1 cellular context compared by ENCODE assay signal in genomic region chr17:81097134-81097942, GRCh38.
TF ChIP-seq lines count a peak whose summit lies in the region.

No MANE protein-coding gene starts in this region.

TF ChIP-seq in HepG2, 621 proteins besides CTCF, POLR2A, EP300 and RAD21 (continued from another document and continues in another):
- TF ChIP-seq NFAT5 (CRISPR knock-in tag; IDR thresholded peaks at IDR 0.05) = no peak
- no peak for TF ChIP-seq TSC22D2 (CRISPR knock-in tag; IDR thresholded peaks at IDR 0.05; ENCODE audit: borderline replicate concordance)
- no peak; the same call in 1 of the 2 replicates for TF ChIP-seq MED13 (CRISPR knock-in tag; IDR thresholded peaks at IDR 0.05)
- TF ChIP-seq PRDM4 (CRISPR knock-in tag; IDR thresholded peaks at IDR 0.05; ENCODE audit: borderline replicate concordance) = no peak
- no peak for TF ChIP-seq RARA (CRISPR knock-in tag; IDR thresholded peaks at IDR 0.05)
- peak; percentile 60 for TF ChIP-seq RBM22 (optimal IDR thresholded peaks at IDR 0.05; ENCODE audit: low read length)
- no peak; the same call in 1 of the 2 replicates for TF ChIP-seq MLX (CRISPR knock-in tag; IDR thresholded peaks at IDR 0.05)
- TF ChIP-seq MED1 (CRISPR knock-in tag; IDR thresholded peaks at IDR 0.05) = peak; percentile 47
- no peak for TF ChIP-seq ZBTB42 (CRISPR knock-in tag; IDR thresholded peaks at IDR 0.05)
- peak; percentile 96 for TF ChIP-seq ZBTB7B (CRISPR knock-in tag; IDR thresholded peaks at IDR 0.05)
- TF ChIP-seq STAG1 (CRISPR knock-in tag; IDR thresholded peaks at IDR 0.05) = peak; percentile 84
- TF ChIP-seq MXD3 (CRISPR knock-in tag; IDR thresholded peaks at IDR 0.05) = no peak
- TF ChIP-seq MNT (IDR thresholded peaks at IDR 0.05) = no peak
- no peak for TF ChIP-seq SIX4 (CRISPR knock-in tag; IDR thresholded peaks at IDR 0.05)
- no peak for TF ChIP-seq ZNF180 (CRISPR knock-in tag; IDR thresholded peaks at IDR 0.05; ENCODE audit: borderline replicate concordance, low read depth)
- peak; percentile 65; the same call in 1 of the 2 replicates for TF ChIP-seq GABPB1 (CRISPR knock-in tag; IDR thresholded peaks at IDR 0.05)
- no peak for TF ChIP-seq E2F2 (CRISPR knock-in tag; IDR thresholded peaks at IDR 0.05; ENCODE audit: borderline replicate concordance)
- TF ChIP-seq ZNF556 (CRISPR knock-in tag; IDR thresholded peaks at IDR 0.05; ENCODE audit: borderline replicate concordance) = peak; percentile 88; the same call in 1 of the 2 replicates
- TF ChIP-seq AHR (CRISPR knock-in tag; IDR thresholded peaks at IDR 0.05) = no peak
- TF ChIP-seq DZIP1 (CRISPR knock-in tag; IDR thresholded peaks at IDR 0.05) = no peak
- TF ChIP-seq HCFC1 (IDR thresholded peaks at IDR 0.05; ENCODE audit: low read depth, low read length) = peak; percentile 15; the same call in 1 of the 2 replicates
- no peak for TF ChIP-seq IKZF1 (IDR thresholded peaks at IDR 0.05)
- TF ChIP-seq SPEN (CRISPR knock-in tag; IDR thresholded peaks at IDR 0.05; ENCODE audit: low read depth) = 0 out of 2 replicates have a peak, but pooled peaks have one; percentile 58
- TF ChIP-seq ARNT (IDR thresholded peaks at IDR 0.05) = no peak
- no peak; the same call in 1 of the 2 replicates for TF ChIP-seq ZNF121 (CRISPR knock-in tag; IDR thresholded peaks at IDR 0.05)
- no peak for TF ChIP-seq HOMEZ (CRISPR knock-in tag; IDR thresholded peaks at IDR 0.05; ENCODE audit: low read depth)
- no peak for TF ChIP-seq HOXD1 (CRISPR knock-in tag; IDR thresholded peaks at IDR 0.05)
- TF ChIP-seq GABPA (IDR thresholded peaks at IDR 0.05; ENCODE audit: low read depth, low read length) = no peak
- no peak for TF ChIP-seq GABPA (CRISPR knock-in tag; IDR thresholded peaks at IDR 0.05; ENCODE audit: low read depth)
- peak; percentile 56; the same call in 1 of the 2 replicates for TF ChIP-seq ARNTL (CRISPR knock-in tag; IDR thresholded peaks at IDR 0.05)
- TF ChIP-seq BCL6 (CRISPR knock-in tag; IDR thresholded peaks at IDR 0.05) = 0 out of 2 replicates have a peak, but pooled peaks have one; percentile 30
- TF ChIP-seq ZNF296 (CRISPR knock-in tag; conservative IDR thresholded peaks at IDR 0.05) = peak; percentile 72
- TF ChIP-seq NFE2L2 (IDR thresholded peaks at IDR 0.05; ENCODE audit: low read length) = peak; percentile 25; the same call in 1 of the 2 replicates
- no peak for TF ChIP-seq TFDP1 (CRISPR knock-in tag; IDR thresholded peaks at IDR 0.05; ENCODE audit: borderline replicate concordance)
- no peak for TF ChIP-seq KAT2B (IDR thresholded peaks at IDR 0.05; ENCODE audit: borderline replicate concordance, low read depth, low read length)
- no peak for TF ChIP-seq ZNF496 (CRISPR knock-in tag; IDR thresholded peaks at IDR 0.05; ENCODE audit: insufficient replicate concordance)
- TF ChIP-seq CENPBD1 (CRISPR knock-in tag; IDR thresholded peaks at IDR 0.05; ENCODE audit: borderline replicate concordance, low read depth) = no peak; the same call in 1 of the 2 replicates
- no peak for TF ChIP-seq AFF4 (CRISPR knock-in tag; IDR thresholded peaks at IDR 0.05)
- TF ChIP-seq ZNF30 (CRISPR knock-in tag; IDR thresholded peaks at IDR 0.05) = no peak
